Comparison of ENCODE assay signal across 24 cellular contexts in the genomic region with DNA sequence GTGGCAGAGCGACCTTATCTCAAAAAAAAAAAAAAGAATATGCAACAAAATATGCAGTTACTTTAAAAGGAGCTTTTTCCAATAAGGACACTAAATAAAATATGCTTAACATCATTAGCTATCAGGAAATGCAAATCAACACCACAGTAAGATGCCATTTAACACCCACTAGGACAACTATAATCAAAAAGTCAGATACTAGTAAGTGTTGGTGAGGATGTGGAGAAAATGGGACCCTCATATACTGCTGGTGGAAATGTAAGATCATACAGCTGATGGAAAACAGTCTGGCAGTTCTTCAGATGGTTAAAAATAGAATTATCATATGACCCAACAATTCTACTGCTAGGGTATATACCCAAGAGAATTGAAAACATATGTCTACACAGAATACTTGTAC. TPM values are rescaled to one million over a fixed set of nuclear protein-coding genes. Genes with fewer than 3 reads are reported as not detected.
DNase-seq lines count a peak whose midpoint lies in the region; ATAC-seq and TF ChIP-seq lines count a peak whose summit lies in the region.
"Had no signal": no experiment of that assay in that cellular context is flagged by ENCODE, and none has a peak within 500 bp of the region (broad histone marks: within the 10 kb centered on the region; RNA-seq: fewer than 3 reads in every experiment).

No MANE protein-coding gene starts in this region.

- ATAC-seq in GM21381 (IDR thresholded peaks at IDR 0.05; ENCODE audit: unreplicated experiment): no peak
- ATAC-seq: GM12878 had no signal

- H3K9ac ChIP-seq in SK-N-SH: no peak overlapping the region
- H3K9ac ChIP-seq: BLaER1 had no signal

- TF ChIP-seq EP300 in SK-N-SH (IDR thresholded peaks at IDR 0.05; ENCODE audit: borderline replicate concordance in 1 of 2, low read depth in 1 of 2, low read length in 1 of 2): no peak

- no peaks in the 10 kb centered on the region for H3K27me3 Mint-ChIP-seq in type B pancreatic cell
- H3K27me3 Mint-ChIP-seq: CD4-positive, alpha-beta memory T cell; CD4-positive, CD25-positive, alpha-beta regulatory T cell; CD8-positive, alpha-beta memory T cell had no signal

- no peak overlapping the region for H3K4me3 ChIP-seq in SK-N-SH (ENCODE audit: low read depth in 2 of 2, low read length in 1 of 2)
- H3K4me3 ChIP-seq: BLaER1, GM12878 had no signal

- TF ChIP-seq CTCF in SK-N-SH (IDR thresholded peaks at IDR 0.05) (no peak), type B pancreatic cell (conservative IDR thresholded peaks at IDR 0.05) (no peak)

- POLR2A ChIA-PET in SK-N-SH (lab: Yijun Ruan, JAX): no interaction called here

- peaks cover 0 to 2% of the 10 kb centered on the region in 2 experiments; a peak in 1 of 4 replicates for H3K4me1 ChIP-seq in SK-N-SH (ENCODE audit: control insufficient read depth in 1 of 2, insufficient read depth in 2 of 2, low read depth in 1 of 2, low read length in 1 of 2)
- H3K4me1 ChIP-seq: BE2C had no signal

- H3K9me3 ChIP-seq in SK-N-SH: no peaks in the 10 kb centered on the region
- H3K9me3 ChIP-seq: BE2C had no signal

- WGBS in SK-N-SH (ENCODE audit: low lambda C conversion rate): 92% methylated on average over 1 of the region's 1 CpG

- H3K27ac Mint-ChIP-seq in type B pancreatic cell: no peak overlapping the region
- H3K27ac Mint-ChIP-seq: CD4-positive, alpha-beta memory T cell; CD4-positive, CD25-positive, alpha-beta regulatory T cell; CD8-positive, alpha-beta memory T cell had no signal

- peak overlapping the region; percentile 4 to 13; a peak in 2 of 4 replicates for H3K27ac ChIP-seq in SK-N-SH (ENCODE audit: low read depth in 2 of 2, low read length in 1 of 2)
- H3K27ac ChIP-seq: 22Rv1, BLaER1 had no signal

- peaks cover 5% of the 10 kb centered on the region for H3K4me1 Mint-ChIP-seq in type B pancreatic cell (ENCODE audit: unreplicated experiment)

- no peak overlapping the region for H3K4me3 Mint-ChIP-seq in type B pancreatic cell
- H3K4me3 Mint-ChIP-seq: CD14-positive monocyte; CD4-positive, alpha-beta memory T cell; CD4-positive, CD25-positive, alpha-beta regulatory T cell; CD8-positive, alpha-beta memory T cell had no signal

- H3K36me3 Mint-ChIP-seq in type B pancreatic cell: no peaks in the 10 kb centered on the region
- H3K36me3 Mint-ChIP-seq: CD14-positive monocyte; CD4-positive, alpha-beta memory T cell; CD4-positive, CD25-positive, alpha-beta regulatory T cell had no signal

- TF ChIP-seq RAD21 in SK-N-SH (IDR thresholded peaks at IDR 0.05; ENCODE audit: low read length): no peak

- H3K79me2 ChIP-seq in SK-N-SH (ENCODE audit: insufficient read depth): no peaks in the 10 kb centered on the region

- no peaks in the 10 kb centered on the region for H3K9me3 Mint-ChIP-seq in type B pancreatic cell
- H3K9me3 Mint-ChIP-seq: CD4-positive, alpha-beta memory T cell; CD4-positive, CD25-positive, alpha-beta regulatory T cell; CD8-positive, alpha-beta memory T cell had no signal

- H2AFZ ChIP-seq in SK-N-SH (ENCODE audit: low read depth): no peak overlapping the region

- peak; percentile 48 for DNase-seq in NCI-H2171 treated with DMSO at 0.1 percent for 48 hours (lab: John Stamatoyannopoulos, UW)
- no peak for DNase-seq in NCI-H2171 (lab: John Stamatoyannopoulos, UW)
- DNase-seq in SK-N-SH: no peak
- DNase-seq in fibroblast of peridontal ligament (ENCODE audit: extremely low read depth): peak; percentile 12
- no peak for DNase-seq in type B pancreatic cell (ENCODE audit: extremely low spot score, unreplicated experiment)
- DNase-seq: ACHN; BE2C; C1 segment of cervical spinal cord; CD4-positive, alpha-beta memory T cell; CD4-positive, CD25-positive, alpha-beta regulatory T cell; CD8-positive, alpha-beta memory T cell; COR-L47; DMS 273 treated with DMSO at 0.1 percent for 48 hours; DMS153; DMS53; DMS79; DND-41; EL; GDM1 had no signal

- no peak overlapping the region for H3K4me2 ChIP-seq in SK-N-SH
- H3K4me2 ChIP-seq: BLaER1 had no signal

- no peaks in the 10 kb centered on the region for H3F3A ChIP-seq in SK-N-SH (replicated peaks; ENCODE audit: insufficient read depth)

- no peaks in the 10 kb centered on the region for H3K36me3 ChIP-seq in SK-N-SH (replicated peaks in 1 of 2; ENCODE audit: control insufficient read depth in 1 of 2, insufficient read depth in 2 of 2, low read length in 1 of 2)
- H3K36me3 ChIP-seq: BE2C had no signal

- no peaks in the 10 kb centered on the region for H4K20me1 ChIP-seq in SK-N-SH (ENCODE audit: insufficient read depth)
- H4K20me1 ChIP-seq: BLaER1 had no signal

- no peaks in the 10 kb centered on the region for H3K27me3 ChIP-seq in SK-N-SH (ENCODE audit: insufficient read depth)
- H3K27me3 ChIP-seq: BE2C, BLaER1 had no signal

- H3K9me2 ChIP-seq in SK-N-SH: no peaks in the 10 kb centered on the region

- CTCF ChIA-PET in SK-N-SH (lab: Yijun Ruan, JAX): interaction anchor here (1.2 to 1.5 kb wide), 2 partner anchors 13 to 111 kb away, joined by 4 to 5 read pairs; no protein-coding TSS in a partner anchor

TF ChIP-seq in SK-N-SH, 30 proteins besides CTCF, POLR2A, EP300 and RAD21:
- TF ChIP-seq NRF1 (IDR thresholded peaks at IDR 0.05; ENCODE audit: low read depth, low read length): no peak
- TF ChIP-seq TCF12 (IDR thresholded peaks at IDR 0.05): 0 out of 2 replicates have a peak, but pooled peaks have one; percentile 18

RNA-seq across cellular contexts. Expression of a gene that starts 24.5 kb away (rescaled TPM):
- 99.8 and 107 TPM in 2 replicates for polyA plus RNA-seq in SK-N-SH (2012; rRNA removed)
- polyA plus RNA-seq in SK-N-SH (2012; cell fraction: cytosol; rRNA removed): 36.4 and 53.7 TPM in 2 replicates
- polyA plus RNA-seq in SK-N-SH (2012; cell fraction: nucleus; rRNA removed): 421 and 552 TPM in 2 replicates
- total RNA-seq in type B pancreatic cell (ENCODE audit: low replicate concordance): 138 and 149 TPM in 2 replicates

RNA-seq across cellular contexts. Expression of a gene that starts 38.5 kb away (rescaled TPM):
- 13.9 and 17.2 TPM in 2 replicates for polyA plus RNA-seq in SK-N-SH (2012; rRNA removed)
- 7.8 and 9.6 TPM in 2 replicates for polyA plus RNA-seq in SK-N-SH (2012; cell fraction: cytosol; rRNA removed)
- polyA plus RNA-seq in SK-N-SH (2012; cell fraction: nucleus; rRNA removed): 21.0 and 30.8 TPM in 2 replicates
- 15.3 and 18.6 TPM in 2 replicates for total RNA-seq in type B pancreatic cell (ENCODE audit: low replicate concordance)

RNA-seq across cellular contexts. Expression of a gene that starts 38.8 kb away (rescaled TPM):
- polyA plus RNA-seq in SK-N-SH (2012; rRNA removed): 449 and 511 TPM in 2 replicates
- 156 and 261 TPM in 2 replicates for polyA plus RNA-seq in SK-N-SH (2012; cell fraction: cytosol; rRNA removed)
- 418 and 461 TPM in 2 replicates for polyA plus RNA-seq in SK-N-SH (2012; cell fraction: nucleus; rRNA removed)
- 234 and 244 TPM in 2 replicates for total RNA-seq in type B pancreatic cell (ENCODE audit: low replicate concordance)

Comparison
In these comparisons a context has a peak if more than half of its experiments do, and no peak if none do; other contexts are left out.
1. DNase-seq: peak in NCI-H2171 treated with DMSO at 0.1 percent for 48 hours (single experiment) and fibroblast of peridontal ligament (single experiment); none in NCI-H2171 (single experiment), SK-N-SH (single experiment) and type B pancreatic cell (single experiment).